ENCODE assay signal across 17 cellular contexts in the genomic region with DNA sequence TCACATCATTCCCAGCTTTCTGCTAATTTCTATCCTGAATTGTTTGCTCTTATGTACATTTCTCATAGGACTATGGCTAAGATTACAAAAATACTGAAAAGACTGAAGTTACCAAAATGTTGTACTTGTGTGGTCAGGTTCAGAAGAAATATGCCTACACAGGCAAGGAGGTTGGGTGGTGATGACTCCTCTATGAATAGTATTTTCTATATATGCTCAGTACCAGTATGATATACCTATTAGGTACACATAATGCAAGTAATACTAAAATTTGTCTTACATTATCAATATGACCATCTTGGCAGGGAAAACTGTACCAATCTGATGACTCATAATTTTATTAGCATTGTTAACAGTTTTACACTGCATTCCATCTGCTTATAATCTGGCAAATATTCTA.
"Had no signal": no experiment of that assay in that cellular context is flagged by ENCODE, and none has a peak within 500 bp of the region (broad histone marks: within the 10 kb centered on the region; RNA-seq: fewer than 3 reads in every experiment).

No MANE protein-coding gene starts in this region.

- DNase-seq: colonic mucosa; dermis blood vessel endothelial cell; foreskin keratinocyte; immature natural killer cell; left cardiac atrium; left ventricle myocardium inferior; lower lobe of right lung; natural killer cell; posterior cingulate gyrus; stimulated activated CD4-positive, alpha-beta T cell treated with anti-CD3 and anti-CD28 coated beads, Interleukin-2, amount 100 ng/mL, for 48 hours; stomach; substantia nigra; transverse colon had no signal

- H3K9me3 Mint-ChIP-seq: immature natural killer cell, memory B cell, mesothelial cell of epicardium, natural killer cell, neural crest cell had no signal

- H3K27me3 Mint-ChIP-seq: memory B cell had no signal

- ATAC-seq: foreskin keratinocyte, left cardiac atrium, lower lobe of right lung, natural killer cell had no signal

- H3K4me3 Mint-ChIP-seq: immature natural killer cell, memory B cell, mesothelial cell of epicardium, natural killer cell, neural crest cell had no signal

- H3K27ac Mint-ChIP-seq: immature natural killer cell, memory B cell, mesothelial cell of epicardium, natural killer cell had no signal

- H3K4me1 Mint-ChIP-seq: immature natural killer cell, mesothelial cell of epicardium, natural killer cell had no signal

- FAIRE-seq: keratinocyte had no signal
